ENCODE assay signal across 25 cellular contexts in the genomic region with DNA sequence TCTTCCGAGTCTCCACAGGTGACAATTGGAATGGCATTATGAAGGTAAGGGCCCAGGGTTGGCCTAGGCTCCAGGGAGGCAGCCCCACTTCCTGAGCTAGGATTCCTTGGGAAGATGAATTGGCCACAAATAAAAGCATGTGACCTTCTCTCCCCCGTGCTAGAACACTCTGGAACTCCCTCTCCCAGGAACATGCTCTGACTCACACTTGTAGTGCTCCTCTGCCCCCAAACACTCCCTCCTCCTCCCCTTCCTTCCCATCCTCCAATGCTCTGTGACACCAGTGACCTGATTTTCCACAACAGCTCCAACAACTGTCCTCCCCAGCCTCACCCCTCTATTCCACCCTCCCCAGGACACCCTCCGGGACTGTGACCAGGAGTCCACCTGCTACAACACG. TPM values are rescaled to one million over a fixed set of nuclear protein-coding genes. Genes with fewer than 3 reads are reported as not detected.
DNase-seq lines count a peak whose midpoint lies in the region; ATAC-seq, FAIRE-seq and TF ChIP-seq lines count a peak whose summit lies in the region.
"Had no signal": no experiment of that assay in that cellular context is flagged by ENCODE, and none has a peak within 500 bp of the region (broad histone marks: within the 10 kb centered on the region; RNA-seq: fewer than 3 reads in every experiment).

No MANE protein-coding gene starts in this region.

- BruUV-seq in Calu3 (replicated peaks; lab: Mats Ljungman, UMichigan), result no TSS peak

- intact Hi-C loops in Calu3 (cut with micrococcal nuclease; ENCODE audit: unreplicated experiment), result no loop called here

- H3K27ac ChIP-seq in angular gyrus (ENCODE audit: low read depth, low read length), result peak overlapping the region; percentile 17
- H3K27ac ChIP-seq: parathyroid adenoma, transverse colon had no signal

- peak; percentile 82 for FAIRE-seq in HTR-8/SVneo (lab: Jason Lieb, UNC)
- FAIRE-seq: A204.1 had no signal

- CTCF ChIA-PET in Calu3 (lab: Charles Lee), result interaction anchor here (4.3 kb wide), 1 partner anchor 9 kb away, joined by 22 read pairs; no protein-coding TSS in a partner anchor

- H3K27me3 Mint-ChIP-seq in Calu3 (ENCODE audit: unreplicated experiment), result peaks cover 70% of the 10 kb centered on the region

- no peaks in the 10 kb centered on the region for H3K9me3 Mint-ChIP-seq in Calu3 (ENCODE audit: low read depth, unreplicated experiment)
- H3K9me3 Mint-ChIP-seq: central memory CD8-positive, alpha-beta T cell; memory B cell; naive thymus-derived CD8-positive, alpha-beta T cell; stimulated activated naive CD8-positive, alpha-beta T cell treated with anti-CD3 and anti-CD28 coated beads, Interleukin-15, amount 100 ng/mL, for 72 hours; T-cell had no signal

- peaks cover 9% of the 10 kb centered on the region for H3K4me1 Mint-ChIP-seq in Calu3 (ENCODE audit: low read depth, unreplicated experiment)
- H3K4me1 Mint-ChIP-seq: memory B cell had no signal

- no peaks in the 10 kb centered on the region for H3K36me3 Mint-ChIP-seq in Calu3 (ENCODE audit: insufficient read depth, unreplicated experiment)
- H3K36me3 Mint-ChIP-seq: memory B cell; naive thymus-derived CD8-positive, alpha-beta T cell; T-cell had no signal

- ATAC-seq in HG03439 (IDR thresholded peaks at IDR 0.05; ENCODE audit: unreplicated experiment) (no peak), HG02884 (IDR thresholded peaks at IDR 0.05; ENCODE audit: unreplicated experiment) (no peak)
- ATAC-seq: naive thymus-derived CD8-positive, alpha-beta T cell; Right ventricle myocardium inferior; T-cell had no signal

- DNase-seq in A172 (ENCODE audit: low spot score) (peak; percentile 50), HTR-8/SVneo (ENCODE audit: insufficient read length, low spot score) (no peak), kidney tubule cell (ENCODE audit: low spot score) (peak; percentile 55), Calu3 (no peak), SHP77 treated with DMSO at 0.1 percent for 48 hours (lab: John Stamatoyannopoulos, UW) (no peak)
- DNase-seq: activated CD4-positive, alpha-beta T cell treated with anti-CD3 and anti-CD28 coated beads, Interleukin-2, amount 50 U/mL, for 1 hour; activated CD8-positive, alpha-beta memory T cell treated with anti-CD3 and anti-CD28 coated beads, Interleukin-2, amount 50 U/mL, for 4 hours; activated gamma-delta T cell; amniotic stem cell; DMS 273 treated with DMSO at 0.1 percent for 48 hours; effector memory CD4-positive, alpha-beta T cell; GDM1; naive thymus-derived CD8-positive, alpha-beta T cell; NCI-H2029 treated with DMSO at 0.1 percent for 48 hours; stimulated activated naive CD8-positive, alpha-beta T cell treated with anti-CD3 and anti-CD28 coated beads, Interleukin-15, amount 100 ng/mL, for 72 hours; T-cell; transverse colon had no signal

- H3K27ac Mint-ChIP-seq in Calu3 (ENCODE audit: unreplicated experiment), result no peak overlapping the region
- H3K27ac Mint-ChIP-seq: memory B cell; naive thymus-derived CD8-positive, alpha-beta T cell; stimulated activated naive CD8-positive, alpha-beta T cell treated with anti-CD3 and anti-CD28 coated beads, Interleukin-15, amount 100 ng/mL, for 72 hours; T-cell had no signal

- no peak for TF ChIP-seq CTCF in Calu3 (IDR thresholded peaks at IDR 0.05; ENCODE audit: unreplicated experiment)

- H3K4me3 Mint-ChIP-seq in Calu3 (ENCODE audit: low read depth, unreplicated experiment), result no peak overlapping the region
- H3K4me3 Mint-ChIP-seq: central memory CD8-positive, alpha-beta T cell; memory B cell; naive thymus-derived CD8-positive, alpha-beta T cell; stimulated activated naive CD8-positive, alpha-beta T cell treated with anti-CD3 and anti-CD28 coated beads, Interleukin-15, amount 100 ng/mL, for 72 hours; T-cell had no signal

RNA-seq across cellular contexts. Expression of gene ABCC3, which starts 16.4 kb away (rescaled TPM):
- 28.1 and 35.0 TPM in 2 replicates for total RNA-seq in A172 (2014; rRNA removed; shearing (Covaris generic))
- total RNA-seq in Calu3 (2022), result 88.0 and 125 TPM in 2 replicates

RNA-seq across cellular contexts. Expression of gene CACNA1G, which starts 57.8 kb away (rescaled TPM):
- 0.17 and 0.81 TPM in 2 replicates for total RNA-seq in A172 (2014; rRNA removed; shearing (Covaris generic))
- total RNA-seq in Calu3 (2022), result not detected in 2 replicates
- total RNA-seq: T-cell had no signal

Comparison
In these comparisons a context has a peak if more than half of its experiments do, and no peak if none do; other contexts are left out.
1. DNase-seq: peak in A172 (single experiment) and kidney tubule cell (single experiment); none in HTR-8/SVneo (single experiment), Calu3 (single experiment) and SHP77 treated with DMSO at 0.1 percent for 48 hours (single experiment).